In the genomic region with DNA sequence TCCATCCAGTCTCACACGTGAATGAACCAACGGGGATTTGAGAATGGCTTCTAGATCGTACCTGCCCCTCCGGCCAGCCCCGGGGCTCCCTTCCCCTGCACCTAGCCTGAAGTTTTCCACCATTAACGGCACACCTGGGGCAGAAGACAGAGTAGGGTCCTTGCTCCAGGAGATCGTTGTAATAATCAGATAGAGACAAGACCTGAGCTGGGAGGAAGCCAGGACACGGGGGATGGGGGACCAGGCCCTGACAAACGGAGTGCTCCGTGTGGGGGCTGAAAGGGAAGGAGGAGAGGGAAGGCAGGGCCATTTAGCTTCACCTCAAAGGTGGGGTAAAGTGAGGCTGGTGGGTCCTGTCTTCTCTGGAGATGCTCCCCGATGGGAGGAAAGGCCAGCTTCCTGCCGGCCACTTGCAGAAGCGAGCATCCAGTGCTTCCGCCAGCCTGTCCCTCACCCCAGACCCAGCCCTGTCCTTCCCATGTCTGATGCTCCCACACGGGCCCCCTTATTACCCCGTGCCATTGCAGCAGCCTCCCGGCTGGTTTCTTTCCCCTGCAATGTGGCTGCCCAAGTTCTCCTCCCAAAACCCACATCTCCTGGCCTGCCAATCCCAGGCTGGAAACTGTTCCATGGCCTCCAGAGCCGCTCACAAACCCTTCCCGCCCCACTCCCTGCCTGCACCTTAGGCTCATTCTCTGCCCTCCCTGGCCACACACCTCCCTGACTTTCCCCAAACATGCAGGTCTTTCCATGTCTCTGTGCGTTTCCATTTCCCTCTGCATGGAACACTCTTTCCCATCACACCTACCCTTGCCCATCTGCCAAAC, we compare ENCODE assay signal across 1 cellular context.
TF ChIP-seq lines count a peak whose summit lies in the region.

No MANE protein-coding gene starts in this region.

TF ChIP-seq in GM23338, 12 proteins besides CTCF, POLR2A, EP300 and RAD21:
- no peak for TF ChIP-seq NANOG (IDR thresholded peaks at IDR 0.05; ENCODE audit: borderline replicate concordance)
- TF ChIP-seq ZNF331 (CRISPR knock-in tag; IDR thresholded peaks at IDR 0.05; ENCODE audit: low read depth), result no peak
- no peak for TF ChIP-seq ZNF114 (CRISPR knock-in tag; IDR thresholded peaks at IDR 0.05)
- TF ChIP-seq, protein P1, sequence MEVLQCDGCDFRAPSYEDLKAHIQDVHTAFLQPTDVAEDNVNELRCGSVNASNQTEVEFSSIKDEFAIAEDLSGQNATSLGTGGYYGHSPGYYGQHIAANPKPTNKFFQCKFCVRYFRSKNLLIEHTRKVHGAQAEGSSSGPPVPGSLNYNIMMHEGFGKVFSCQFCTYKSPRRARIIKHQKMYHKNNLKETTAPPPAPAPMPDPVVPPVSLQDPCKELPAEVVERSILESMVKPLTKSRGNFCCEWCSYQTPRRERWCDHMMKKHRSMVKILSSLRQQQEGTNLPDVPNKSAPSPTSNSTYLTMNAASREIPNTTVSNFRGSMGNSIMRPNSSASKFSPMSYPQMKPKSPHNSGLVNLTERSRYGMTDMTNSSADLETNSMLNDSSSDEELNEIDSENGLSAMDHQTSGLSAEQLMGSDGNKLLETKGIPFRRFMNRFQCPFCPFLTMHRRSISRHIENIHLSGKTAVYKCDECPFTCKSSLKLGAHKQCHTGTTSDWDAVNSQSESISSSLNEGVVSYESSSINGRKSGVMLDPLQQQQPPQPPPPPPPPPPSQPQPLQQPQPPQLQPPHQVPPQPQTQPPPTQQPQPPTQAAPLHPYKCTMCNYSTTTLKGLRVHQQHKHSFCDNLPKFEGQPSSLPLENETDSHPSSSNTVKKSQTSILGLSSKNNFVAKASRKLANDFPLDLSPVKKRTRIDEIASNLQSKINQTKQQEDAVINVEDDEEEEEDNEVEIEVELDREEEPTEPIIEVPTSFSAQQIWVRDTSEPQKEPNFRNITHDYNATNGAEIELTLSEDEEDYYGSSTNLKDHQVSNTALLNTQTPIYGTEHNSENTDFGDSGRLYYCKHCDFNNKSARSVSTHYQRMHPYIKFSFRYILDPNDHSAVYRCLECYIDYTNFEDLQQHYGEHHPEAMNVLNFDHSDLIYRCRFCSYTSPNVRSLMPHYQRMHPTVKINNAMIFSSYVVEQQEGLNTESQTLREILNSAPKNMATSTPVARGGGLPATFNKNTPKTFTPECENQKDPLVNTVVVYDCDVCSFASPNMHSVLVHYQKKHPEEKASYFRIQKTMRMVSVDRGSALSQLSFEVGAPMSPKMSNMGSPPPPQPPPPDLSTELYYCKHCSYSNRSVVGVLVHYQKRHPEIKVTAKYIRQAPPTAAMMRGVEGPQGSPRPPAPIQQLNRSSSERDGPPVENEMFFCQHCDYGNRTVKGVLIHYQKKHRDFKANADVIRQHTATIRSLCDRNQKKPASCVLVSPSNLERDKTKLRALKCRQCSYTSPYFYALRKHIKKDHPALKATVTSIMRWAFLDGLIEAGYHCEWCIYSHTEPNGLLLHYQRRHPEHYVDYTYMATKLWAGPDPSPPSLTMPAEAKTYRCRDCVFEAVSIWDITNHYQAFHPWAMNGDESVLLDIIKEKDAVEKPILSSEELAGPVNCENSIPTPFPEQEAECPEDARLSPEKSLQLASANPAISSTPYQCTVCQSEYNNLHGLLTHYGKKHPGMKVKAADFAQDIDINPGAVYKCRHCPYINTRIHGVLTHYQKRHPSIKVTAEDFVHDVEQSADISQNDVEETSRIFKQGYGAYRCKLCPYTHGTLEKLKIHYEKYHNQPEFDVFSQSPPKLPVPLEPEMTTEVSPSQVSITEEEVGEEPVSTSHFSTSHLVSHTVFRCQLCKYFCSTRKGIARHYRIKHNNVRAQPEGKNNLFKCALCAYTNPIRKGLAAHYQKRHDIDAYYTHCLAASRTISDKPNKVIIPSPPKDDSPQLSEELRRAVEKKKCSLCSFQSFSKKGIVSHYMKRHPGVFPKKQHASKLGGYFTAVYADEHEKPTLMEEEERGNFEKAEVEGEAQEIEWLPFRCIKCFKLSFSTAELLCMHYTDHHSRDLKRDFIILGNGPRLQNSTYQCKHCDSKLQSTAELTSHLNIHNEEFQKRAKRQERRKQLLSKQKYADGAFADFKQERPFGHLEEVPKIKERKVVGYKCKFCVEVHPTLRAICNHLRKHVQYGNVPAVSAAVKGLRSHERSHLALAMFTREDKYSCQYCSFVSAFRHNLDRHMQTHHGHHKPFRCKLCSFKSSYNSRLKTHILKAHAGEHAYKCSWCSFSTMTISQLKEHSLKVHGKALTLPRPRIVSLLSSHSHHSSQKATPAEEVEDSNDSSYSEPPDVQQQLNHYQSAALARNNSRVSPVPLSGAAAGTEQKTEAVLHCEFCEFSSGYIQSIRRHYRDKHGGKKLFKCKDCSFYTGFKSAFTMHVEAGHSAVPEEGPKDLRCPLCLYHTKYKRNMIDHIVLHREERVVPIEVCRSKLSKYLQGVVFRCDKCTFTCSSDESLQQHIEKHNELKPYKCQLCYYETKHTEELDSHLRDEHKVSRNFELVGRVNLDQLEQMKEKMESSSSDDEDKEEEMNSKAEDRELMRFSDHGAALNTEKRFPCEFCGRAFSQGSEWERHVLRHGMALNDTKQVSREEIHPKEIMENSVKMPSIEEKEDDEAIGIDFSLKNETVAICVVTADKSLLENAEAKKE (CRISPR knock-in tag; IDR thresholded peaks at IDR 0.05), result no peak
- no peak for TF ChIP-seq STAT1 (IDR thresholded peaks at IDR 0.05; ENCODE audit: unreplicated experiment)
- TF ChIP-seq, protein P2, sequence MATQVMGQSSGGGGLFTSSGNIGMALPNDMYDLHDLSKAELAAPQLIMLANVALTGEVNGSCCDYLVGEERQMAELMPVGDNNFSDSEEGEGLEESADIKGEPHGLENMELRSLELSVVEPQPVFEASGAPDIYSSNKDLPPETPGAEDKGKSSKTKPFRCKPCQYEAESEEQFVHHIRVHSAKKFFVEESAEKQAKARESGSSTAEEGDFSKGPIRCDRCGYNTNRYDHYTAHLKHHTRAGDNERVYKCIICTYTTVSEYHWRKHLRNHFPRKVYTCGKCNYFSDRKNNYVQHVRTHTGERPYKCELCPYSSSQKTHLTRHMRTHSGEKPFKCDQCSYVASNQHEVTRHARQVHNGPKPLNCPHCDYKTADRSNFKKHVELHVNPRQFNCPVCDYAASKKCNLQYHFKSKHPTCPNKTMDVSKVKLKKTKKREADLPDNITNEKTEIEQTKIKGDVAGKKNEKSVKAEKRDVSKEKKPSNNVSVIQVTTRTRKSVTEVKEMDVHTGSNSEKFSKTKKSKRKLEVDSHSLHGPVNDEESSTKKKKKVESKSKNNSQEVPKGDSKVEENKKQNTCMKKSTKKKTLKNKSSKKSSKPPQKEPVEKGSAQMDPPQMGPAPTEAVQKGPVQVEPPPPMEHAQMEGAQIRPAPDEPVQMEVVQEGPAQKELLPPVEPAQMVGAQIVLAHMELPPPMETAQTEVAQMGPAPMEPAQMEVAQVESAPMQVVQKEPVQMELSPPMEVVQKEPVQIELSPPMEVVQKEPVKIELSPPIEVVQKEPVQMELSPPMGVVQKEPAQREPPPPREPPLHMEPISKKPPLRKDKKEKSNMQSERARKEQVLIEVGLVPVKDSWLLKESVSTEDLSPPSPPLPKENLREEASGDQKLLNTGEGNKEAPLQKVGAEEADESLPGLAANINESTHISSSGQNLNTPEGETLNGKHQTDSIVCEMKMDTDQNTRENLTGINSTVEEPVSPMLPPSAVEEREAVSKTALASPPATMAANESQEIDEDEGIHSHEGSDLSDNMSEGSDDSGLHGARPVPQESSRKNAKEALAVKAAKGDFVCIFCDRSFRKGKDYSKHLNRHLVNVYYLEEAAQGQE (IDR thresholded peaks at IDR 0.05; ENCODE audit: unreplicated experiment), result no peak
- no peak for TF ChIP-seq EZH2phosphoT487 (IDR thresholded peaks at IDR 0.05; ENCODE audit: unreplicated experiment)
- TF ChIP-seq JUNB (IDR thresholded peaks at IDR 0.05; ENCODE audit: unreplicated experiment), result no peak
- TF ChIP-seq EZH2 (IDR thresholded peaks at IDR 0.05; ENCODE audit: low read depth, unreplicated experiment), result no peak
- TF ChIP-seq, protein P3, sequence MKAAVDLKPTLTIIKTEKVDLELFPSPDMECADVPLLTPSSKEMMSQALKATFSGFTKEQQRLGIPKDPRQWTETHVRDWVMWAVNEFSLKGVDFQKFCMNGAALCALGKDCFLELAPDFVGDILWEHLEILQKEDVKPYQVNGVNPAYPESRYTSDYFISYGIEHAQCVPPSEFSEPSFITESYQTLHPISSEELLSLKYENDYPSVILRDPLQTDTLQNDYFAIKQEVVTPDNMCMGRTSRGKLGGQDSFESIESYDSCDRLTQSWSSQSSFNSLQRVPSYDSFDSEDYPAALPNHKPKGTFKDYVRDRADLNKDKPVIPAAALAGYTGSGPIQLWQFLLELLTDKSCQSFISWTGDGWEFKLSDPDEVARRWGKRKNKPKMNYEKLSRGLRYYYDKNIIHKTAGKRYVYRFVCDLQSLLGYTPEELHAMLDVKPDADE (IDR thresholded peaks at IDR 0.05), result no peak
- TF ChIP-seq CREB1 (CRISPR knock-in tag; IDR thresholded peaks at IDR 0.05; ENCODE audit: low read depth), result no peak
- no peak for TF ChIP-seq POLR2AphosphoS5 (IDR thresholded peaks at IDR 0.05; ENCODE audit: low read depth)
